ENCODE assay signal across 11 cellular contexts in the genomic region with DNA sequence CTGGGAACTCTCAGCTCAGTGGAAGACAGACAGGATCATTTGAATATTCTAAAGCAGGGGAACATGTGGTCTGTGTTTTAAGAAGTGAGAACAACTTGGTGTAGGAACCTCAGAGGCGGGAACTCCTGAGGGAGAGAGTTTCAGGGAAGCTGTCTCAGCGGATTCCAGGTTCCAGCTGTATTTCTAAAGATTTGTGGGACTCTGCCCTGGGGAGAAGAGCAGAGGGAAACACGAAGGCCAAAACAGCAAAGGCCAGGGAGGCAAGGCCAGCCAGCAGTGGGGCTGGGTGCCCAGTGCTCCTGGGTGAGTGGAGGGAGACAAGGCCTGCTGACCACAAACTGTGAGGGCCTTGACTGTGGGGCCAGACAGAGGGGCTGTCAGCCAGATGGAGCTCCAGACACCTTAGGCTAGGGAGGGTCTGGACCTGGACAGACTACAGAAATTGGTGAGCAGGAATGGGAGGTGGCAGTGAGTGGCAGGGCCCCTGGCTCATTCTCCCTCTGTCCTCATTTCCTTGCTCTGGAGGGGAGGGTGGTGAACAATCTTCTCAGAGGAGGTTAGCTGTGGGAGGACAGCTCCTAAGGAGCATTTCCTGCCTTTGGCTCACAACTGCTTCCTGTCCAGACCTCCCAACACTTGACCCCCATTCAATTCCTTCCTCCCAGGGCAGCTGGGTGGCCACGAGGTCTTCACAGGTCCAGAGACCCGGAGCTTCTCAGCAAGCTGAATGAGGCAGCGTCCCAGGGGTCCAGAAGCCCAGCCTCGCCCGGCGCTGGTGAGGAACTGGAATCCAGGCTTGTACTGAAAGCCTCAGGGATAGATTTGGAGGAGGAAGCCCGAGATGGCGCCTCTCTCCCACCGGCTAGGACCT. TPM values are rescaled to one million over a fixed set of nuclear protein-coding genes. Genes with fewer than 3 reads are reported as not detected.
A peak's percentile ranks its signal among the peaks of the same experiment; 100 is the strongest.
DNase-seq lines count a peak whose midpoint lies in the region; ATAC-seq, FAIRE-seq and TF ChIP-seq lines count a peak whose summit lies in the region.
"Had no signal": no experiment of that assay in that cellular context is flagged by ENCODE, and none has a peak within 500 bp of the region (broad histone marks: within the 10 kb centered on the region; RNA-seq: fewer than 3 reads in every experiment).

No MANE protein-coding gene starts in this region.

- H2BK20ac ChIP-seq in H1 (ENCODE audit: low read length), result peak overlapping the region; percentile 32; the same call in 1 of the 2 replicates

- DNase-seq in NB4 (ENCODE audit: low read depth) (peak; percentile 72), H1 (ENCODE audit: low read depth in 1 of 2, low spot score in 2 of 2) (no peak), neural crest cell (ENCODE audit: low read depth, low spot score) (no peak), H54 (ENCODE audit: insufficient read length, low spot score) (no peak), psoas muscle (no peak), NCI-H2196 treated with DMSO at 0.1 percent for 48 hours (lab: John Stamatoyannopoulos, UW; ENCODE audit: unreplicated experiment) (no peak)
- DNase-seq: CD4-positive, CD25-positive, alpha-beta regulatory T cell; effector CD4-positive, alpha-beta T cell had no signal

- H3K56ac ChIP-seq in H1 (replicated peaks; ENCODE audit: insufficient read length, low read depth, low read length), result no peak overlapping the region

- H3K9ac ChIP-seq in BLaER1, result peak overlapping the region; percentile 65
- H3K9ac ChIP-seq in H1 (replicated peaks in 1 of 4; ENCODE audit: extremely low read depth in 1 of 4, low read depth in 3 of 4, low read length in 3 of 4), result no peak overlapping the region

- H3K36me3 ChIP-seq in BLaER1 (no peaks in the 10 kb centered on the region), H1 (ENCODE audit: control insufficient read depth in 2 of 4, insufficient read depth in 4 of 4, low read length in 3 of 4) (no peaks in the 10 kb centered on the region), psoas muscle (ENCODE audit: insufficient read depth in 1 of 2, low read depth in 1 of 2) (no peaks in the 10 kb centered on the region)

- TF ChIP-seq POLR2A in NB4 (IDR thresholded peaks at IDR 0.05; ENCODE audit: extremely low read depth, insufficient read length) (no peak), H1 (IDR thresholded peaks at IDR 0.05; ENCODE audit: control extremely low read depth in 1 of 2, low read depth in 2 of 2, low read length in 2 of 2) (no peak), H54 (IDR thresholded peaks at IDR 0.05; ENCODE audit: low read depth, low read length) (no peak)

- H2AK5ac ChIP-seq in H1 (ENCODE audit: low read depth, low read length), result no peak overlapping the region; the same call in 1 of the 2 replicates

- no peak overlapping the region for H3K23ac ChIP-seq in H1 (ENCODE audit: insufficient read length)

- H3K9me3 ChIP-seq in BLaER1, result peaks cover 7% of the 10 kb centered on the region; the same call in 1 of the 2 replicates
- H3K9me3 ChIP-seq in H1 (ENCODE audit: insufficient read depth in 2 of 2, low read depth in 1 of 2, low read length in 1 of 2), result no peaks in the 10 kb centered on the region
- H3K9me3 ChIP-seq in psoas muscle, result no peaks in the 10 kb centered on the region

- H3K79me1 ChIP-seq in H1 (ENCODE audit: low read depth, low read length), result no peaks in the 10 kb centered on the region

- ATAC-seq in psoas muscle (no peak), HG03521 (IDR thresholded peaks at IDR 0.05; ENCODE audit: unreplicated experiment) (no peak)

- POLR2A ChIA-PET in H1 (lab: Charles Lee; ENCODE audit: partially characterized antibody), result interaction anchor here (0.6 to 14.7 kb wide), 4 partner anchors 11 to 25 kb away, joined by 3 to 219 read pairs (median 7); partner anchors contain the start of gene FZD2

- no peaks in the 10 kb centered on the region for H4K20me1 ChIP-seq in BLaER1
- no peaks in the 10 kb centered on the region for H4K20me1 ChIP-seq in H1 (replicated peaks in 1 of 2; ENCODE audit: control insufficient read depth in 1 of 2, insufficient read depth in 2 of 2, low read length in 2 of 2)

- CTCF ChIA-PET in H1 (lab: Charles Lee; ENCODE audit: partially characterized antibody), result interaction anchor here (0.8 to 7.3 kb wide), 16 partner anchors 8 to 243 kb away, joined by 3 to 68 read pairs (median 4); partner anchors contain the start of gene FZD2

- TF ChIP-seq CTCF in NB4 (IDR thresholded peaks at IDR 0.05; ENCODE audit: low read depth, low read length) (no peak), H1 (IDR thresholded peaks at IDR 0.05; ENCODE audit: control extremely low read depth in 1 of 3, insufficient read depth in 1 of 3, low read depth in 1 of 3, low read length in 3 of 3) (no peak), neural crest cell (conservative IDR thresholded peaks at IDR 0.05) (no peak), psoas muscle (IDR thresholded peaks at IDR 0.05) (no peak)

- no peak overlapping the region for H3K14ac ChIP-seq in H1 (ENCODE audit: insufficient read length)

- intact Hi-C loops in psoas muscle (cut with DNase I), result no loop called here

- H2BK15ac ChIP-seq in H1 (ENCODE audit: low read length), result peak overlapping the region; percentile 10; the same call in 1 of the 2 replicates

- H3K27me3 ChIP-seq in BLaER1 (no peaks in the 10 kb centered on the region), H1 (replicated peaks in 1 of 4; ENCODE audit: control insufficient read depth in 3 of 4, extremely low read depth in 1 of 4, insufficient read depth in 3 of 4, low read length in 3 of 4) (peaks cover 11 to 41% (median 25%) of the 10 kb centered on the region in 4 experiments), psoas muscle (ENCODE audit: insufficient read depth in 3 of 3, low read length in 2 of 3) (peaks cover 0 to 12% (median 0%) of the 10 kb centered on the region in 3 donors)

- WGBS in H1 (ENCODE audit: extremely low coverage in 1 of 2, insufficient coverage in 1 of 2, insufficient read length in 1 of 2, insufficient replicate concordance in 2 of 2, low coverage in 1 of 2, low lambda C conversion rate in 2 of 2, missing lambda C conversion rate in 1 of 2), 2 experiments, result 68% methylated on average over 12 of the region's 12 CpGs; no CpG with 5 or more reads in 1 of the 2 experiments
- WGBS in psoas muscle, 3 donors, result 53 to 67% (median 59%) methylated on average over 12 of the region's 12 CpGs

- 0 out of 2 replicates have a peak overlapping the region, but pooled peaks have one; percentile 12 for H2BK5ac ChIP-seq in H1 (ENCODE audit: low read depth, low read length)

- peak overlapping the region; percentile 55; the same call in 1 of the 2 replicates for H2BK12ac ChIP-seq in H1 (ENCODE audit: low read depth, low read length)

- peaks cover 5% of the 10 kb centered on the region for H3K9me3 Mint-ChIP-seq in neural crest cell
- H3K9me3 Mint-ChIP-seq: CD4-positive, CD25-positive, alpha-beta regulatory T cell had no signal

- H4K8ac ChIP-seq in H1 (ENCODE audit: extremely low read depth, insufficient read depth, low read length), result no peak overlapping the region

- H3K4me1 Mint-ChIP-seq in neural crest cell, result peaks cover 59% of the 10 kb centered on the region

- no peak for FAIRE-seq in H1 (lab: Jason Lieb, UNC)
- no peak for FAIRE-seq in H54 (lab: Jason Lieb, UNC)
- FAIRE-seq: urothelium cell line had no signal

- no peak for TF ChIP-seq RAD21 in H1 (IDR thresholded peaks at IDR 0.05 in 1 of 2, conservative IDR thresholded peaks at IDR 0.05 in 1 of 2; ENCODE audit: low read depth in 2 of 2, low read length in 2 of 2)

- H3K79me2 ChIP-seq in H1 (ENCODE audit: control insufficient read depth in 1 of 2, insufficient read depth in 2 of 2, low read length in 2 of 2), result no peaks in the 10 kb centered on the region

- H3K23me2 ChIP-seq in H1 (ENCODE audit: low read depth, low read length), result no peaks in the 10 kb centered on the region

- H3K4me1 ChIP-seq in BLaER1 (peaks cover 28% of the 10 kb centered on the region), H1 (replicated peaks in 1 of 4; ENCODE audit: control insufficient read depth in 3 of 4, insufficient read depth in 4 of 4, low read length in 3 of 4) (peaks cover 4 to 29% (median 23%) of the 10 kb centered on the region in 4 experiments), psoas muscle (no peaks in the 10 kb centered on the region)

- H2AFZ ChIP-seq in H1 (ENCODE audit: low read length), result no peak overlapping the region

- H3K18ac ChIP-seq in H1 (ENCODE audit: extremely low read depth, low read length), result peak overlapping the region; percentile 78

- TF ChIP-seq EP300 in H1 (IDR thresholded peaks at IDR 0.05; ENCODE audit: borderline replicate concordance in 1 of 2, low read depth in 2 of 2, low read length in 2 of 2), result no peak

- peak overlapping the region; percentile 22 for H4K91ac ChIP-seq in H1 (replicated peaks; ENCODE audit: insufficient read length, low read length)

- no peak overlapping the region for H4K5ac ChIP-seq in H1 (ENCODE audit: insufficient read length, low read depth, low read length)

- peak overlapping the region; percentile 64 for H3K4me2 ChIP-seq in BLaER1
- no peak overlapping the region for H3K4me2 ChIP-seq in H1 (ENCODE audit: insufficient read depth in 1 of 2, low read depth in 2 of 2, low read length in 2 of 2)

- H2BK120ac ChIP-seq in H1 (replicated peaks; ENCODE audit: low read depth, low read length), result no peak overlapping the region

- H3K27me3 Mint-ChIP-seq in neural crest cell (ENCODE audit: low read depth), result no peaks in the 10 kb centered on the region

- H3K27ac ChIP-seq in BLaER1 (peak overlapping the region; percentile 75), H1 (ENCODE audit: low read depth, low read length) (no peak overlapping the region), psoas muscle (no peak overlapping the region)

- H3K4me3 ChIP-seq in BLaER1 (no peak overlapping the region), NB4 (ENCODE audit: low read depth, low read length) (no peak overlapping the region), H1 (ENCODE audit: extremely low read depth in 1 of 4, insufficient read depth in 2 of 4, low read depth in 3 of 4, low read length in 4 of 4) (no peak overlapping the region), psoas muscle (no peak overlapping the region)

- H3K36me3 Mint-ChIP-seq in neural crest cell (ENCODE audit: low read depth), result no peaks in the 10 kb centered on the region
- H3K36me3 Mint-ChIP-seq: CD4-positive, CD25-positive, alpha-beta regulatory T cell had no signal

- no peak overlapping the region for H3K4ac ChIP-seq in H1 (replicated peaks; ENCODE audit: insufficient read length, low read depth, low read length)

- H3K27ac Mint-ChIP-seq in neural crest cell (ENCODE audit: unreplicated experiment), result peak overlapping the region; percentile 97
- H3K27ac Mint-ChIP-seq: CD4-positive, CD25-positive, alpha-beta regulatory T cell had no signal

- H3K4me3 Mint-ChIP-seq in neural crest cell, result peak overlapping the region; percentile 31
- H3K4me3 Mint-ChIP-seq: CD4-positive, CD25-positive, alpha-beta regulatory T cell had no signal

RNA-seq across cellular contexts. Expression of gene FZD2, which starts 21.0 kb away (rescaled TPM):
- 17.0 and 17.6 TPM in 2 replicates for total RNA-seq in H1 (2021; fragmentation: NEBNext Ultra II Directional; extraction: Animal tissue kit (Norgen Biotek cat#: 25700))
- 86.7 and 93.6 TPM in 2 replicates for polyA plus RNA-seq in H1 (2011; rRNA removed)
- polyA plus RNA-seq in H1 (2011; cell fraction: cytosol; rRNA removed), result 41.3 TPM
- polyA plus RNA-seq in H1 (2011; cell fraction: nucleus; rRNA removed), result 37.7 TPM
- polyA plus RNA-seq in H1 (2012, experiment 1 of 2), result 21.7 to 33.8 TPM (median 32.4 TPM) in 4 replicates
- polyA plus RNA-seq in H1 (2012, experiment 2 of 2), result 30.9 TPM
- 12.3 TPM for polyA plus RNA-seq in H1 (2013, experiment 1 of 2)
- 12.0 TPM for polyA plus RNA-seq in H1 (2013, experiment 2 of 2)
- 22.5 and 38.9 TPM in 2 replicates for polyA minus RNA-seq in H1 (2011; rRNA and poly(A)+ RNA removed)
- 37.7 TPM for polyA minus RNA-seq in H1 (2011; cell fraction: cytosol; rRNA and poly(A)+ RNA removed)
- polyA minus RNA-seq in H1 (2011; cell fraction: nucleus; rRNA and poly(A)+ RNA removed), result 23.6 TPM
- 93.5 and 96.2 TPM in 2 replicates for total RNA-seq in neural crest cell
- under 1 TPM; 0.28 to 0.44 (median 0.33) TPM for total RNA-seq in psoas muscle
- polyA plus RNA-seq in psoas muscle, result under 1 TPM; 0.13 to 0.61 (median 0.30) TPM
- total RNA-seq: CD4-positive, CD25-positive, alpha-beta regulatory T cell had no signal
- polyA plus RNA-seq: CD4-positive, CD25-positive, alpha-beta regulatory T cell had no signal

RNA-seq across cellular contexts. Expression of gene GPATCH8, which starts 33.1 kb away (rescaled TPM):
- total RNA-seq in H1 (2021; fragmentation: NEBNext Ultra II Directional; extraction: Animal tissue kit (Norgen Biotek cat#: 25700)), result 51.5 and 58.1 TPM in 2 replicates
- 20.5 and 21.6 TPM in 2 replicates for polyA plus RNA-seq in H1 (2011; rRNA removed)
- 18.4 TPM for polyA plus RNA-seq in H1 (2011; cell fraction: cytosol; rRNA removed)
- 35.3 TPM for polyA plus RNA-seq in H1 (2011; cell fraction: nucleus; rRNA removed)
- polyA plus RNA-seq in H1 (2012, experiment 1 of 2), result 23.8 to 31.5 TPM (median 26.7 TPM) in 4 replicates
- polyA plus RNA-seq in H1 (2012, experiment 2 of 2), result 3.3 TPM
- 27.9 TPM for polyA plus RNA-seq in H1 (2013, experiment 1 of 2)
- 27.4 TPM for polyA plus RNA-seq in H1 (2013, experiment 2 of 2)
- polyA minus RNA-seq in H1 (2011; rRNA and poly(A)+ RNA removed), result 32.5 and 32.9 TPM in 2 replicates
- polyA minus RNA-seq in H1 (2011; cell fraction: cytosol; rRNA and poly(A)+ RNA removed), result 24.1 TPM
- 47.5 TPM for polyA minus RNA-seq in H1 (2011; cell fraction: nucleus; rRNA and poly(A)+ RNA removed)
- 47.0 and 52.9 TPM in 2 replicates for total RNA-seq in neural crest cell
- 10 to 100 TPM; 16.5 to 28.1 (median 21.7) TPM for total RNA-seq in psoas muscle
- polyA plus RNA-seq in psoas muscle, result 10 to 100 TPM in 2 of 3 donors, 1 to 10 TPM in 1; 5.7 to 23.5 (median 11.9) TPM

Comparison
In these comparisons a context has a peak if more than half of its experiments do, and no peak if none do; other contexts are left out.
1. RNA of gene FZD2, which starts 21.0 kb away (total RNA-seq): 93.5 to 96.2 TPM in neural crest cell and 17.0 to 17.6 TPM in H1; 0.28 to 0.44 TPM in psoas muscle; every median in the first group is over 10 times any median in the second.